In genomic region chr7:112390167-112390566, GRCh38 we compare ENCODE assay signal across 18 cellular contexts.
"Had no signal": no experiment of that assay in that cellular context is flagged by ENCODE, and none has a peak within 500 bp of the region (broad histone marks: within the 10 kb centered on the region; RNA-seq: fewer than 3 reads in every experiment).

No MANE protein-coding gene starts in this region.

- H3K27me3 ChIP-seq: colonic mucosa, neural progenitor cell, ovary had no signal

- H3K36me3 Mint-ChIP-seq: activated CD4-positive, alpha-beta memory T cell treated with anti-CD3 and anti-CD28 coated beads for 36 hours; activated CD8-positive, alpha-beta memory T cell treated with anti-CD3 and anti-CD28 coated beads, Interleukin-2, amount 10 ng/mL, durations not matched to agents 7 days and 5 days; neural progenitor cell had no signal

- DNase-seq: activated CD4-positive, alpha-beta memory T cell treated with anti-CD3 and anti-CD28 coated beads for 36 hours; activated CD4-positive, alpha-beta T cell treated with anti-CD3 and anti-CD28 coated beads for 36 hours; activated CD8-positive, alpha-beta memory T cell treated with anti-CD3 and anti-CD28 coated beads, Interleukin-2, amount 10 ng/mL, durations not matched to agents 7 days and 5 days; activated naive CD4-positive, alpha-beta T cell treated with anti-CD3 and anti-CD28 coated beads, Interleukin-2, amount 50 U/mL, for 16 hours; activated T-cell treated with anti-CD3 and anti-CD28 coated beads, Interleukin-2, amount 50 U/mL, for 1 hour; amniotic stem cell; central memory CD4-positive, alpha-beta T cell; colonic mucosa; hippocampal formation; left ventricle myocardium superior; mesenchymal stem cell; ovary; stimulated activated CD4-positive, alpha-beta T cell treated with anti-CD3 and anti-CD28 coated beads, Interleukin-12 subunit alpha, Interleukin-12 subunit beta, amount 100 ng/mL, for 4 hours; stimulated activated CD4-positive, alpha-beta T cell treated with anti-CD3 and anti-CD28 coated beads, Interleukin-2, amount 100 ng/mL, for 24 hours had no signal

- H3K36me3 ChIP-seq: colonic mucosa, neural progenitor cell, ovary, thoracic aorta had no signal

- H3K27ac ChIP-seq: colonic mucosa, neural progenitor cell, ovary, thoracic aorta had no signal

- H3K4me3 ChIP-seq: neural progenitor cell had no signal

- H3K4me1 ChIP-seq: colonic mucosa, neural progenitor cell had no signal

- H3K9me3 ChIP-seq: colonic mucosa, ovary, thoracic aorta had no signal

- ATAC-seq: activated CD4-positive, alpha-beta T cell treated with anti-CD3 and anti-CD28 coated beads for 36 hours; activated CD8-positive, alpha-beta memory T cell treated with anti-CD3 and anti-CD28 coated beads, Interleukin-2, amount 10 ng/mL, durations not matched to agents 7 days and 5 days; esophagus mucosa; left ventricle myocardium superior had no signal

- H3K9me3 Mint-ChIP-seq: activated CD4-positive, alpha-beta memory T cell treated with anti-CD3 and anti-CD28 coated beads for 36 hours; neural progenitor cell; T-helper 1 cell treated with Interleukin-12 subunit alpha and Interleukin-12 subunit beta and Interleukin-4 antibody, amounts not matched to agents 30 μg/mL and 1 μg/mL, for 36 hours had no signal

- H3K27ac Mint-ChIP-seq: activated CD4-positive, alpha-beta memory T cell treated with anti-CD3 and anti-CD28 coated beads for 36 hours; activated CD4-positive, alpha-beta T cell treated with anti-CD3 and anti-CD28 coated beads for 36 hours; activated CD8-positive, alpha-beta memory T cell treated with anti-CD3 and anti-CD28 coated beads, Interleukin-2, amount 10 ng/mL, durations not matched to agents 7 days and 5 days; neural progenitor cell; T-helper 1 cell treated with Interleukin-12 subunit alpha and Interleukin-12 subunit beta and Interleukin-4 antibody, amounts not matched to agents 30 μg/mL and 1 μg/mL, for 36 hours had no signal

- H3K27me3 Mint-ChIP-seq: activated CD4-positive, alpha-beta memory T cell treated with anti-CD3 and anti-CD28 coated beads for 36 hours; activated CD4-positive, alpha-beta T cell treated with anti-CD3 and anti-CD28 coated beads for 36 hours had no signal
